ENCODE assay signal across 10 cellular contexts in the genomic region with DNA sequence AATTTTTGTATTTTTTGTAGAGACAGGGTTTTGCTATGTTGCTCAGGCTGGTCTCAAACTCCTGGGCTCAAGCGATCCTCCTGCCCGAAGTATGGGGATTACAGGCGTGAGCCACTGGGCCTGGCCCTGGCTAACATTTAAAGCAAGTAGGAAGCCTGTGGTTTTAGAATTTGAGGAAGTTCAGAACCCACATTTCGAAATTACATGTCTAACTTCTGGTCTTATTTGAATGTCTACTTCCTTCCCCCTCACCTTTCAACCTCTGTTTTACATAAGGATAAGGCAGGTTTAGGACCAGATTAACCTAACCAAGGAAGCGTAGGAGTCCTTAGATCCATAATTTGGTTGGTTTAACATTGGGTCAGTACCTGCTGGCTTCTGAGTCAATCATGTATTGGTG.
DNase-seq lines count a peak whose midpoint lies in the region; ATAC-seq and TF ChIP-seq lines count a peak whose summit lies in the region.
"Had no signal": no experiment of that assay in that cellular context is flagged by ENCODE, and none has a peak within 500 bp of the region (broad histone marks: within the 10 kb centered on the region; RNA-seq: fewer than 3 reads in every experiment).

No MANE protein-coding gene starts in this region.

- intact Hi-C loops in activated naive CD4-positive, alpha-beta T cell treated with anti-CD3 and anti-CD28 coated beads for 36 hours (cut with micrococcal nuclease), result no loop called here
- intact Hi-C loops in dorsolateral prefrontal cortex (cut with DNase I), result no loop called here

- no peak overlapping the region for H3K27ac ChIP-seq in suprapubic skin
- no peak overlapping the region for H3K27ac ChIP-seq in dorsolateral prefrontal cortex

- peaks cover 2% of the 10 kb centered on the region for H3K4me1 Mint-ChIP-seq in activated naive CD4-positive, alpha-beta T cell treated with anti-CD3 and anti-CD28 coated beads for 36 hours (ENCODE audit: low read depth)

- H3K4me3 ChIP-seq in suprapubic skin (no peak overlapping the region), dorsolateral prefrontal cortex (no peak overlapping the region)

- H3K27ac Mint-ChIP-seq in activated naive CD4-positive, alpha-beta T cell treated with anti-CD3 and anti-CD28 coated beads for 36 hours, result no peak overlapping the region
- H3K27ac Mint-ChIP-seq: nephron had no signal

- CTCF ChIA-PET in activated naive CD4-positive, alpha-beta T cell treated with anti-CD3 and anti-CD28 coated beads for 36 hours (lab: Charles Lee), result no interaction called here

- TF ChIP-seq CTCF in suprapubic skin (IDR thresholded peaks at IDR 0.05), result no peak
- TF ChIP-seq CTCF in dorsolateral prefrontal cortex (IDR thresholded peaks at IDR 0.05 in 54 of 56, conservative IDR thresholded peaks at IDR 0.05 in 2 of 56; ENCODE audit: low read depth in 1 of 56, partially characterized antibody in 56 of 56), result no peak

- peak; percentile 87 for ATAC-seq in GM18517 (IDR thresholded peaks at IDR 0.05; ENCODE audit: unreplicated experiment)
- ATAC-seq in GM21737 (IDR thresholded peaks at IDR 0.05; ENCODE audit: unreplicated experiment), result peak; percentile 77
- ATAC-seq in HG03521 (IDR thresholded peaks at IDR 0.05; ENCODE audit: unreplicated experiment), result peak; percentile 65
- peak; percentile 47 for ATAC-seq in esophagus mucosa

- 89% methylated on average over 5 of the region's 5 CpGs for whole genome bisulfite sequencing in suprapubic skin

- H3K27me3 ChIP-seq in suprapubic skin, result peaks cover 15% of the 10 kb centered on the region
- H3K27me3 ChIP-seq in dorsolateral prefrontal cortex, result peaks cover 0 to 10% (median 0%) of the 10 kb centered on the region in 45 donors

- TF ChIP-seq EP300 in suprapubic skin (IDR thresholded peaks at IDR 0.05), result no peak

- peaks cover 2% of the 10 kb centered on the region for H3K27me3 Mint-ChIP-seq in activated naive CD4-positive, alpha-beta T cell treated with anti-CD3 and anti-CD28 coated beads for 36 hours (ENCODE audit: low read depth)

- H3K4me1 ChIP-seq in suprapubic skin, result peaks cover 5% of the 10 kb centered on the region

- no peak for DNase-seq in activated naive CD4-positive, alpha-beta T cell treated with anti-CD3 and anti-CD28 coated beads for 36 hours
- DNase-seq in suprapubic skin (ENCODE audit: low spot score in 2 of 2) (no peak), dorsolateral prefrontal cortex (no peak), NCI-H1048 (lab: John Stamatoyannopoulos, UW) (no peak)
- DNase-seq: foreskin fibroblast had no signal

- no peak overlapping the region for H3K4me3 Mint-ChIP-seq in activated naive CD4-positive, alpha-beta T cell treated with anti-CD3 and anti-CD28 coated beads for 36 hours
- H3K4me3 Mint-ChIP-seq: nephron had no signal

- no peaks in the 10 kb centered on the region for H3K36me3 ChIP-seq in suprapubic skin

- TF ChIP-seq POLR2A in suprapubic skin (IDR thresholded peaks at IDR 0.05), result no peak

- no peaks in the 10 kb centered on the region for H3K36me3 Mint-ChIP-seq in activated naive CD4-positive, alpha-beta T cell treated with anti-CD3 and anti-CD28 coated beads for 36 hours (ENCODE audit: low read depth)

- no peaks in the 10 kb centered on the region for H3K9me3 Mint-ChIP-seq in activated naive CD4-positive, alpha-beta T cell treated with anti-CD3 and anti-CD28 coated beads for 36 hours
- H3K9me3 Mint-ChIP-seq: nephron had no signal

- no peaks in the 10 kb centered on the region for H3K9me3 ChIP-seq in suprapubic skin
